ENCODE assay signal across 24 cellular contexts in genomic region chr1:47378147-47378546, GRCh38. TPM values are rescaled to one million over a fixed set of nuclear protein-coding genes. Genes with fewer than 3 reads are reported as not detected.
"Had no signal": no experiment of that assay in that cellular context is flagged by ENCODE, and none has a peak within 500 bp of the region (broad histone marks: within the 10 kb centered on the region; RNA-seq: fewer than 3 reads in every experiment).

No MANE protein-coding gene starts in this region.

- FAIRE-seq: endometrium had no signal

- H3K9me3 ChIP-seq: body of pancreas, colonic mucosa, mucosa of descending colon, ovary, spleen, suprapubic skin, upper lobe of left lung had no signal

- H3K4me3 ChIP-seq: body of pancreas, colonic mucosa, mucosa of descending colon, ovary, spleen, suprapubic skin, upper lobe of left lung had no signal

- DNase-seq: activated B cell treated with CpG ODN at 0.5 μM for 24 hours; activated CD4-positive, alpha-beta T cell treated with anti-CD3 and anti-CD28 coated beads for 48 hours; activated CD8-positive, alpha-beta T cell treated with anti-CD3 and anti-CD28 coated beads for 36 hours; activated effector memory CD4-positive, alpha-beta T cell treated with Interleukin-2 at 50 U/mL for 16 hours; activated naive CD4-positive, alpha-beta T cell treated with anti-CD3 and anti-CD28 coated beads, Interleukin-2, amount 50 U/mL, for 16 hours; activated T-cell treated with anti-CD3 and anti-CD28 coated beads, Interleukin-2, amount 50 U/mL, for 4 hours; amniotic stem cell; body of pancreas; caudate nucleus; colonic mucosa; foreskin keratinocyte; left colon; mucosa of descending colon; naive thymus-derived CD4-positive, alpha-beta T cell; ovary; spleen; T-cell; upper lobe of left lung had no signal

- ATAC-seq: activated CD8-positive, alpha-beta T cell treated with anti-CD3 and anti-CD28 coated beads for 36 hours; activated T-cell treated with anti-CD3 and anti-CD28 coated beads, Interleukin-2, amount 50 U/mL, for 4 hours; body of pancreas; esophagus mucosa; foreskin keratinocyte; left colon; mucosa of descending colon; naive thymus-derived CD4-positive, alpha-beta T cell; sciatic nerve; T-cell had no signal

- H3K36me3 ChIP-seq: ovary had no signal

- H3K27ac ChIP-seq: body of pancreas, colonic mucosa, foreskin keratinocyte, ovary, spleen, suprapubic skin, upper lobe of left lung had no signal

- H3K4me1 ChIP-seq: colonic mucosa, foreskin keratinocyte, spleen, suprapubic skin, upper lobe of left lung had no signal

- H3K27me3 ChIP-seq: body of pancreas, colonic mucosa, foreskin keratinocyte, ovary, spleen, suprapubic skin, upper lobe of left lung had no signal

RNA-seq across cellular contexts. Expression of gene FOXE3, which starts 37.9 kb away (rescaled TPM):
- total RNA-seq: activated B cell treated with CpG ODN at 0.5 μM for 24 hours; activated CD8-positive, alpha-beta T cell treated with anti-CD3 and anti-CD28 coated beads for 36 hours; activated T-cell treated with anti-CD3 and anti-CD28 coated beads, Interleukin-2, amount 50 U/mL, for 4 hours; body of pancreas; esophagus mucosa; foreskin keratinocyte; left colon; lung microvascular endothelial cell; naive thymus-derived CD4-positive, alpha-beta T cell; ovary; pulmonary artery endothelial cell; spleen; suprapubic skin; upper lobe of left lung had no signal
